ENCODE assay signal across 10 cellular contexts in genomic region chr10:14554843-14555205, GRCh38.
A peak's percentile ranks its signal among the peaks of the same experiment; 100 is the strongest.
DNase-seq lines count a peak whose midpoint lies in the region; ATAC-seq lines count a peak whose summit lies in the region.
"Had no signal": no experiment of that assay in that cellular context is flagged by ENCODE, and none has a peak within 500 bp of the region (broad histone marks: within the 10 kb centered on the region; RNA-seq: fewer than 3 reads in every experiment).

No MANE protein-coding gene starts in this region.

- intact Hi-C loops in activated T-helper 2 cell treated with anti-CD3 and anti-CD28 coated beads, Interferon-gamma antibody, Interleukin-2, Interleukin-4, amounts not matched to agents 10 μg/mL and 5 μg/mL and 100 μg/mL, durations not matched to agents 14 hours and 24 hours and 36 hours (cut with micrococcal nuclease) = loop anchor here (5.0 kb wide), 2 partner anchors 32 to 282 kb away; partner anchors contain the start of genes CDNF, HSPA14 and MSANTD7
- intact Hi-C loops in Right ventricle myocardium inferior (cut with DNase I) = no loop called here

- peak overlapping the region; percentile 68 for H3K27ac Mint-ChIP-seq in activated T-helper 2 cell treated with anti-CD3 and anti-CD28 coated beads, Interferon-gamma antibody, Interleukin-2, Interleukin-4, amounts not matched to agents 10 μg/mL and 5 μg/mL and 100 μg/mL, durations not matched to agents 14 hours and 24 hours and 36 hours

- H3K4me1 Mint-ChIP-seq in activated T-helper 2 cell treated with anti-CD3 and anti-CD28 coated beads, Interferon-gamma antibody, Interleukin-2, Interleukin-4, amounts not matched to agents 10 μg/mL and 5 μg/mL and 100 μg/mL, durations not matched to agents 14 hours and 24 hours and 36 hours (ENCODE audit: low read depth) = peaks cover 72% of the 10 kb centered on the region

- H3K36me3 Mint-ChIP-seq in activated T-helper 2 cell treated with anti-CD3 and anti-CD28 coated beads, Interferon-gamma antibody, Interleukin-2, Interleukin-4, amounts not matched to agents 10 μg/mL and 5 μg/mL and 100 μg/mL, durations not matched to agents 14 hours and 24 hours and 36 hours (ENCODE audit: low read depth) = peaks cover 67% of the 10 kb centered on the region

- no peaks in the 10 kb centered on the region for H3K9me3 ChIP-seq in subcutaneous abdominal adipose tissue (ENCODE audit: control insufficient read depth in 5 of 5, low read length in 5 of 5)

- H3K27me3 Mint-ChIP-seq in activated T-helper 2 cell treated with anti-CD3 and anti-CD28 coated beads, Interferon-gamma antibody, Interleukin-2, Interleukin-4, amounts not matched to agents 10 μg/mL and 5 μg/mL and 100 μg/mL, durations not matched to agents 14 hours and 24 hours and 36 hours (ENCODE audit: low read depth) = no peaks in the 10 kb centered on the region

- no peak overlapping the region for H3K9ac ChIP-seq in subcutaneous abdominal adipose tissue (ENCODE audit: low read length in 5 of 5)

- ATAC-seq in activated CD4-positive, CD25-positive, alpha-beta regulatory T cell treated with anti-CD3 and anti-CD28 coated beads, Interleukin-2, amount 50 U/mL, for 24 hours = peak; percentile 77
- ATAC-seq in Right ventricle myocardium inferior (no peak), HG02678 (IDR thresholded peaks at IDR 0.05; ENCODE audit: unreplicated experiment) (no peak)
- ATAC-seq: left lobe of liver had no signal

- H3K9me3 Mint-ChIP-seq in activated T-helper 2 cell treated with anti-CD3 and anti-CD28 coated beads, Interferon-gamma antibody, Interleukin-2, Interleukin-4, amounts not matched to agents 10 μg/mL and 5 μg/mL and 100 μg/mL, durations not matched to agents 14 hours and 24 hours and 36 hours = no peaks in the 10 kb centered on the region

- peak overlapping the region; percentile 84 for H3K27ac ChIP-seq in subcutaneous abdominal adipose tissue (ENCODE audit: low read depth, low read length)

- no peak overlapping the region for H3K4me3 Mint-ChIP-seq in activated T-helper 2 cell treated with anti-CD3 and anti-CD28 coated beads, Interferon-gamma antibody, Interleukin-2, Interleukin-4, amounts not matched to agents 10 μg/mL and 5 μg/mL and 100 μg/mL, durations not matched to agents 14 hours and 24 hours and 36 hours (ENCODE audit: low read depth)

- H3K27me3 ChIP-seq in subcutaneous abdominal adipose tissue (ENCODE audit: control insufficient read depth in 5 of 5, insufficient read depth in 4 of 5, low read length in 5 of 5) = no peaks in the 10 kb centered on the region

- peaks cover 0 to 2% (median 0%) of the 10 kb centered on the region in 5 donors for H3K36me3 ChIP-seq in subcutaneous abdominal adipose tissue (ENCODE audit: control insufficient read depth in 5 of 5, insufficient read depth in 5 of 5, low read length in 5 of 5)

- peaks cover 4 to 46% (median 34%) of the 10 kb centered on the region in 5 donors for H3K4me1 ChIP-seq in subcutaneous abdominal adipose tissue (ENCODE audit: control insufficient read depth in 5 of 5, insufficient read depth in 5 of 5, low read length in 5 of 5)

- no peak overlapping the region for H3K4me3 ChIP-seq in subcutaneous abdominal adipose tissue (ENCODE audit: low read depth in 1 of 5, low read length in 5 of 5)

- DNase-seq in activated CD4-positive, CD25-positive, alpha-beta regulatory T cell (lab: John Stamatoyannopoulos, UW) = no peak
- no peak for DNase-seq in activated T-helper 2 cell treated with anti-CD3 and anti-CD28 coated beads, Interferon-gamma antibody, Interleukin-2, Interleukin-4, amounts not matched to agents 10 μg/mL and 5 μg/mL and 100 μg/mL, durations not matched to agents 14 hours and 24 hours and 36 hours (ENCODE audit: low spot score)
- DNase-seq in kidney glomerular epithelial cell (lab: John Stamatoyannopoulos, UW) (peak; percentile 35), Right ventricle myocardium inferior (ENCODE audit: missing footprints) (no peak)
- DNase-seq in stimulated activated CD8-positive, alpha-beta memory T cell treated with anti-CD3 and anti-CD28 coated beads, Interleukin-4, amount 100 ng/mL, for 48 hours = no peak
- DNase-seq: NCI-H1436 treated with DMSO at 0.1 percent for 48 hours had no signal

Comparison
In these comparisons a context has a peak if more than half of its experiments do, and no peak if none do; other contexts are left out.
1. ATAC-seq: peak in activated CD4-positive, CD25-positive, alpha-beta regulatory T cell treated with anti-CD3 and anti-CD28 coated beads, Interleukin-2, amount 50 U/mL, for 24 hours (2 of 2); none in Right ventricle myocardium inferior (single experiment) and HG02678 (single experiment).